9 cellular contexts compared by ENCODE assay signal in genomic region chr14:49898485-49898884, GRCh38. TPM values are rescaled to one million over a fixed set of nuclear protein-coding genes. Genes with fewer than 3 reads are reported as not detected.
DNase-seq lines count a peak whose midpoint lies in the region; ATAC-seq and TF ChIP-seq lines count a peak whose summit lies in the region.
"Had no signal": no experiment of that assay in that cellular context is flagged by ENCODE, and none has a peak within 500 bp of the region (broad histone marks: within the 10 kb centered on the region; RNA-seq: fewer than 3 reads in every experiment).

No MANE protein-coding gene starts in this region.

- TF ChIP-seq EP300 in sigmoid colon (IDR thresholded peaks at IDR 0.05): no peak

- no peak overlapping the region for H4K8ac ChIP-seq in mesenchymal stem cell (ENCODE audit: low read length)

- intact Hi-C loops in sigmoid colon (cut with DNase I): no loop called here

- H3K18ac ChIP-seq in mesenchymal stem cell (ENCODE audit: low read depth in 1 of 2, low read length in 2 of 2): no peak overlapping the region

- no peak for ATAC-seq in stimulated activated naive CD8-positive, alpha-beta T cell treated with anti-CD3 and anti-CD28 coated beads, Interleukin-15, Interleukin-2, amounts not matched to agents 100 U/mL and 50 U/mL, for 24 hours
- ATAC-seq in activated naive CD4-positive, alpha-beta T cell treated with anti-CD3 and anti-CD28 coated beads, Interleukin-2, amount 50 U/mL, for 72 hours: no peak
- no peak for ATAC-seq in GM21576 (IDR thresholded peaks at IDR 0.05; ENCODE audit: unreplicated experiment)

- H2AFZ ChIP-seq in mesenchymal stem cell (ENCODE audit: low read depth, low read length): no peak overlapping the region

- H3K27ac ChIP-seq in mesenchymal stem cell (ENCODE audit: low read length, poor library complexity, severe bottlenecking) (peak overlapping the region; percentile 49), sigmoid colon (peak overlapping the region in 1 of 4 donors; percentile 19)

- H2BK120ac ChIP-seq in mesenchymal stem cell (ENCODE audit: low read depth, low read length): no peak overlapping the region

- 92% methylated on average over 2 of the region's 2 CpGs for WGBS in mesenchymal stem cell
- WGBS in sigmoid colon, 2 donors: 64 to 65% methylated on average over 2 of the region's 2 CpGs

- H2BK15ac ChIP-seq in mesenchymal stem cell (ENCODE audit: low read depth, poor library complexity, severe bottlenecking): no peak overlapping the region

- DNase-seq in stimulated activated naive CD8-positive, alpha-beta T cell treated with anti-CD3 and anti-CD28 coated beads, Interleukin-15, Interleukin-2, amounts not matched to agents 100 U/mL and 50 U/mL, for 24 hours: no peak
- no peak for DNase-seq in activated naive CD4-positive, alpha-beta T cell treated with anti-CD3 and anti-CD28 coated beads, Interleukin-2, amount 50 U/mL, for 72 hours (ENCODE audit: low spot score in 2 of 2)
- DNase-seq in mesenchymal stem cell (no peak), NCI-H1436 treated with DMSO at 0.1 percent for 48 hours (lab: John Stamatoyannopoulos, UW) (no peak), sigmoid colon (no peak), inferior parietal cortex (ENCODE audit: extremely low spot score) (no peak)
- DNase-seq: NCI-H82 had no signal

- peaks cover 62% of the 10 kb centered on the region for H3K4me1 Mint-ChIP-seq in stimulated activated naive CD8-positive, alpha-beta T cell treated with anti-CD3 and anti-CD28 coated beads, Interleukin-15, Interleukin-2, amounts not matched to agents 100 ng/mL and 50 ng/mL, for 24 hours (ENCODE audit: low read depth)

- no peak overlapping the region for H3K23ac ChIP-seq in mesenchymal stem cell (ENCODE audit: low read length in 2 of 2)

- peak overlapping the region in 1 of 2 experiments; percentile 100 for H3K4me3 ChIP-seq in mesenchymal stem cell (ENCODE audit: insufficient read depth in 1 of 2, low read depth in 1 of 2, low read length in 2 of 2)
- H3K4me3 ChIP-seq in sigmoid colon: no peak overlapping the region

- peak overlapping the region; percentile 100 for H3K9ac ChIP-seq in mesenchymal stem cell (ENCODE audit: low read length)

- H3K4me1 ChIP-seq in mesenchymal stem cell (ENCODE audit: control insufficient read depth, insufficient read depth, low read depth, low read length): no peaks in the 10 kb centered on the region
- peaks cover 0 to 49% (median 47%) of the 10 kb centered on the region in 4 donors for H3K4me1 ChIP-seq in sigmoid colon

- no peaks in the 10 kb centered on the region for H3K27me3 Mint-ChIP-seq in stimulated activated naive CD8-positive, alpha-beta T cell treated with anti-CD3 and anti-CD28 coated beads, Interleukin-15, Interleukin-2, amounts not matched to agents 100 ng/mL and 50 ng/mL, for 24 hours

- no peak overlapping the region for H3K14ac ChIP-seq in mesenchymal stem cell (ENCODE audit: low read length in 2 of 2)

- no peak for TF ChIP-seq POLR2A in sigmoid colon (IDR thresholded peaks at IDR 0.05)

- no peaks in the 10 kb centered on the region for H3K9me3 ChIP-seq in mesenchymal stem cell (ENCODE audit: control insufficient read depth, low read length)
- H3K9me3 ChIP-seq in sigmoid colon: no peaks in the 10 kb centered on the region

- no peak overlapping the region for H2BK5ac ChIP-seq in mesenchymal stem cell (ENCODE audit: low read depth, low read length, poor library complexity, severe bottlenecking)

- no peaks in the 10 kb centered on the region for H3K79me1 ChIP-seq in mesenchymal stem cell (replicated peaks; ENCODE audit: low read length, poor library complexity, severe bottlenecking)

- peak overlapping the region; percentile 94 for H3K27ac Mint-ChIP-seq in stimulated activated naive CD8-positive, alpha-beta T cell treated with anti-CD3 and anti-CD28 coated beads, Interleukin-15, Interleukin-2, amounts not matched to agents 100 ng/mL and 50 ng/mL, for 24 hours
- peak overlapping the region; percentile 99 to 100 for H3K27ac Mint-ChIP-seq in activated naive CD4-positive, alpha-beta T cell treated with anti-CD3 and anti-CD28 coated beads, Interleukin-2, amount 50 U/mL, for 72 hours

- no peak overlapping the region for H3K4ac ChIP-seq in mesenchymal stem cell (ENCODE audit: low read depth in 1 of 2, low read length in 2 of 2)

- no peak overlapping the region for H2AK5ac ChIP-seq in mesenchymal stem cell (ENCODE audit: low read length, severe bottlenecking)

- no peak overlapping the region for H3K4me2 ChIP-seq in mesenchymal stem cell (ENCODE audit: low read length, poor library complexity, severe bottlenecking)

- H2BK12ac ChIP-seq in mesenchymal stem cell (ENCODE audit: low read length in 2 of 2): no peak overlapping the region

- peaks cover 6 to 27% of the 10 kb centered on the region in 2 experiments for H3K36me3 ChIP-seq in mesenchymal stem cell (ENCODE audit: control insufficient read depth in 1 of 2, insufficient read depth in 2 of 2, low read depth in 1 of 2, low read length in 2 of 2)
- peaks cover 0 to 8% (median 0%) of the 10 kb centered on the region in 4 donors for H3K36me3 ChIP-seq in sigmoid colon

- no peak for TF ChIP-seq CTCF in sigmoid colon (IDR thresholded peaks at IDR 0.05)

- H3K4me3 Mint-ChIP-seq in stimulated activated naive CD8-positive, alpha-beta T cell treated with anti-CD3 and anti-CD28 coated beads, Interleukin-15, Interleukin-2, amounts not matched to agents 100 ng/mL and 50 ng/mL, for 24 hours: peak overlapping the region; percentile 93

- H3K36me3 Mint-ChIP-seq in stimulated activated naive CD8-positive, alpha-beta T cell treated with anti-CD3 and anti-CD28 coated beads, Interleukin-15, Interleukin-2, amounts not matched to agents 100 ng/mL and 50 ng/mL, for 24 hours (ENCODE audit: low read depth): peaks cover 64% of the 10 kb centered on the region
- peaks cover 57 to 58% of the 10 kb centered on the region in 2 donors for H3K36me3 Mint-ChIP-seq in activated naive CD4-positive, alpha-beta T cell treated with anti-CD3 and anti-CD28 coated beads, Interleukin-2, amount 50 U/mL, for 72 hours

- H3K27me3 ChIP-seq in mesenchymal stem cell (ENCODE audit: control insufficient read depth in 1 of 2, insufficient read depth in 1 of 2, low read length in 2 of 2) (no peaks in the 10 kb centered on the region), sigmoid colon (no peaks in the 10 kb centered on the region)

- no peak overlapping the region for H4K91ac ChIP-seq in mesenchymal stem cell (ENCODE audit: low read length)

- peaks cover 3% of the 10 kb centered on the region for H3K9me3 Mint-ChIP-seq in stimulated activated naive CD8-positive, alpha-beta T cell treated with anti-CD3 and anti-CD28 coated beads, Interleukin-15, Interleukin-2, amounts not matched to agents 100 ng/mL and 50 ng/mL, for 24 hours
- H3K9me3 Mint-ChIP-seq in activated naive CD4-positive, alpha-beta T cell treated with anti-CD3 and anti-CD28 coated beads, Interleukin-2, amount 50 U/mL, for 72 hours: peaks cover 0 to 4% of the 10 kb centered on the region in 2 donors

RNA-seq across cellular contexts. Expression of gene ARF6, which starts 5.6 kb away (rescaled TPM):
- 100 to 1,000 TPM; 154 to 156 TPM for total RNA-seq in activated naive CD4-positive, alpha-beta T cell treated with anti-CD3 and anti-CD28 coated beads, Interleukin-2, amount 50 U/mL, for 72 hours
- polyA plus RNA-seq in mesenchymal stem cell (2013, experiment 1 of 2): 48.0 TPM
- 49.0 TPM for polyA plus RNA-seq in mesenchymal stem cell (2013, experiment 2 of 2)
- total RNA-seq in sigmoid colon: 10 to 100 TPM; 33.8 to 45.6 (median 39.4) TPM
- polyA plus RNA-seq in sigmoid colon: 100 to 1,000 TPM in 1 of 3 donors, 10 to 100 TPM in 2; 81.9 to 117 (median 90.7) TPM

RNA-seq across cellular contexts. Expression of gene NEMF, which starts 45.9 kb away (rescaled TPM):
- total RNA-seq in activated naive CD4-positive, alpha-beta T cell treated with anti-CD3 and anti-CD28 coated beads, Interleukin-2, amount 50 U/mL, for 72 hours: 10 to 100 TPM; 71.3 to 79.1 TPM
- 64.5 TPM for polyA plus RNA-seq in mesenchymal stem cell (2013, experiment 1 of 2)
- polyA plus RNA-seq in mesenchymal stem cell (2013, experiment 2 of 2): 63.3 TPM
- 100 to 1,000 TPM in 1 of 4 donors, 10 to 100 TPM in 3; 73.7 to 121 (median 79.0) TPM for total RNA-seq in sigmoid colon
- polyA plus RNA-seq in sigmoid colon: 10 to 100 TPM; 18.0 to 25.0 (median 21.6) TPM
